In the genomic region with DNA sequence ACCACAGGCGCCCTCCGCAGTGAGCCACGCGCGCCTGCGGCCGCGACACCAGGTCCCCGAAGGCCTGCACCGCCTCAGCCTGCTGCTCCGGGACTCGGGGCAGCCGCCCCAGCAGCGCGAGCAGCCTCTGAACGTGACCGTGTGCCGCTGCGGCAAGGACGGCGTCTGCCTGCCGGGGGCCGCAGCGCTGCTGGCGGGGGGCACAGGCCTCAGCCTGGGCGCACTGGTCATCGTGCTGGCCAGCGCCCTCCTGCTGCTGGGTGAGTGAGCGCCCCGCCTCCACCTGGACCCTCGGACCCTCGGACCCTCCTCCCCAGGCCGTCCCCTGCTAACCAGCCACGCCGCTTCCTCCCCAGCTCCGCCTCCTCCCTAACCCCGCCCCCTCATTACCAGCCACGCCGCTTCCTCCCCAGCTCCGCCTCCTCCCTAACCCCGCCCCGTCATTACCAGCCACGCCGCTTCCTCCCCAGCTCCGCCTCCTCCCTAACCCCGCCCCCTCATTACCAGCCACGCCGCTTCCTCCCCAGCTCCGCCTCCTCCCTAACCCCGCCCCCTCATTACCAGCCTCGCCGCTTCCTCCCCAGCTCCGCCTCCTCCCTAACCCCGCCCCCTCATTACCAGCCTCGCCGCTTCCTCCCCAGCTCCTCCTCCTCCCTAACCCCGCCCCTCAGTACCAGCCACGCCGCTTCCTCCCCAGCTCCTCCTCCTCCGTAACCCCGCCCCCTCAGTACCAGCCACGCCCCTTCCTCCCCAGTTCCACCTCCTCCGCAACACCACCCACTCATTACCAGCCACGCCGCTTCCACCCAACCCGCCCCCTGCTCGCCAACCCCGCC, we compare ENCODE assay signal across 1 cellular context.
TF ChIP-seq lines count a peak whose summit lies in the region.
"Not testable (repeated sequence)": the region's sequence is repeated elsewhere in the genome, so short reads cannot be mapped to it uniquely, and the experiment has no call there.

No MANE protein-coding gene starts in this region.

TF ChIP-seq in HepG2, 621 proteins besides CTCF, POLR2A, EP300 and RAD21 (continues in another document):
- peak; percentile 62 for TF ChIP-seq MAZ (IDR thresholded peaks at IDR 0.05; ENCODE audit: borderline replicate concordance, low read depth, low read length)
- TF ChIP-seq MAZ (CRISPR knock-in tag; IDR thresholded peaks at IDR 0.05; ENCODE audit: low read depth), result peak; percentile 96
- TF ChIP-seq NR2F6, ZBTB40 (IDR thresholded peaks at IDR 0.05): not testable (repeated sequence)
- peak; percentile 70 for TF ChIP-seq NR2F6 (CRISPR knock-in tag; IDR thresholded peaks at IDR 0.05)
- TF ChIP-seq ASH2L (IDR thresholded peaks at IDR 0.05; ENCODE audit: insufficient read length, low read depth, low read length), result peak; percentile 53
- peak; percentile 58 for TF ChIP-seq NRL (CRISPR knock-in tag; IDR thresholded peaks at IDR 0.05; ENCODE audit: borderline replicate concordance)
- TF ChIP-seq ZSCAN12 (CRISPR knock-in tag; IDR thresholded peaks at IDR 0.05), result 0 out of 2 replicates have a peak, but pooled peaks have one; percentile 64
- TF ChIP-seq ZNF543 (CRISPR knock-in tag; IDR thresholded peaks at IDR 0.05), result peak; percentile 43; the same call in 1 of the 2 replicates
- peak; percentile 79 for TF ChIP-seq TEAD3 (CRISPR knock-in tag; optimal IDR thresholded peaks at IDR 0.05; ENCODE audit: borderline replicate concordance)
- TF ChIP-seq ZFP90 (CRISPR knock-in tag; IDR thresholded peaks at IDR 0.05; ENCODE audit: borderline replicate concordance), result peak; percentile 88; the same call in 1 of the 2 replicates
- TF ChIP-seq GATAD1 (CRISPR knock-in tag; IDR thresholded peaks at IDR 0.05), result peak; percentile 63
- TF ChIP-seq, protein P1, sequence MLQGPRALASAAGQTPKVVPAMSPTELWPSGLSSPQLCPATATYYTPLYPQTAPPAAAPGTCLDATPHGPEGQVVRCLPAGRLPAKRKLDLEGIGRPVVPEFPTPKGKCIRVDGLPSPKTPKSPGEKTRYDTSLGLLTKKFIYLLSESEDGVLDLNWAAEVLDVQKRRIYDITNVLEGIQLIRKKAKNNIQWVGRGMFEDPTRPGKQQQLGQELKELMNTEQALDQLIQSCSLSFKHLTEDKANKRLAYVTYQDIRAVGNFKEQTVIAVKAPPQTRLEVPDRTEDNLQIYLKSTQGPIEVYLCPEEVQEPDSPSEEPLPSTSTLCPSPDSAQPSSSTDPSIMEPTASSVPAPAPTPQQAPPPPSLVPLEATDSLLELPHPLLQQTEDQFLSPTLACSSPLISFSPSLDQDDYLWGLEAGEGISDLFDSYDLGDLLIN (CRISPR knock-in tag; IDR thresholded peaks at IDR 0.05; ENCODE audit: borderline replicate concordance), result peak; percentile 86; the same call in 1 of the 2 replicates
- TF ChIP-seq, protein P2, sequence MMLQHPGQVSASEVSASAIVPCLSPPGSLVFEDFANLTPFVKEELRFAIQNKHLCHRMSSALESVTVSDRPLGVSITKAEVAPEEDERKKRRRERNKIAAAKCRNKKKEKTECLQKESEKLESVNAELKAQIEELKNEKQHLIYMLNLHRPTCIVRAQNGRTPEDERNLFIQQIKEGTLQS (CRISPR knock-in tag; IDR thresholded peaks at IDR 0.05), result peak; percentile 66; the same call in 1 of the 2 replicates
- TF ChIP-seq PATZ1 (CRISPR knock-in tag; IDR thresholded peaks at IDR 0.05), result peak; percentile 96
- peak; percentile 80 for TF ChIP-seq ARNT2 (CRISPR knock-in tag; IDR thresholded peaks at IDR 0.05; ENCODE audit: low read depth)
- peak; percentile 64; the same call in 1 of the 2 replicates for TF ChIP-seq ZBTB40 (CRISPR knock-in tag; IDR thresholded peaks at IDR 0.05)
- peak; percentile 31; the same call in 1 of the 2 replicates for TF ChIP-seq GATAD2A (CRISPR knock-in tag; IDR thresholded peaks at IDR 0.05)
- peak; percentile 82; the same call in 1 of the 2 replicates for TF ChIP-seq ZNF564 (CRISPR knock-in tag; IDR thresholded peaks at IDR 0.05)
- peak; percentile 91; the same call in 1 of the 2 replicates for TF ChIP-seq ZNF773 (CRISPR knock-in tag; IDR thresholded peaks at IDR 0.05; ENCODE audit: borderline replicate concordance)
- peak; percentile 38; the same call in 1 of the 2 replicates for TF ChIP-seq NCOA2 (CRISPR knock-in tag; IDR thresholded peaks at IDR 0.05)
- TF ChIP-seq, protein P3, sequence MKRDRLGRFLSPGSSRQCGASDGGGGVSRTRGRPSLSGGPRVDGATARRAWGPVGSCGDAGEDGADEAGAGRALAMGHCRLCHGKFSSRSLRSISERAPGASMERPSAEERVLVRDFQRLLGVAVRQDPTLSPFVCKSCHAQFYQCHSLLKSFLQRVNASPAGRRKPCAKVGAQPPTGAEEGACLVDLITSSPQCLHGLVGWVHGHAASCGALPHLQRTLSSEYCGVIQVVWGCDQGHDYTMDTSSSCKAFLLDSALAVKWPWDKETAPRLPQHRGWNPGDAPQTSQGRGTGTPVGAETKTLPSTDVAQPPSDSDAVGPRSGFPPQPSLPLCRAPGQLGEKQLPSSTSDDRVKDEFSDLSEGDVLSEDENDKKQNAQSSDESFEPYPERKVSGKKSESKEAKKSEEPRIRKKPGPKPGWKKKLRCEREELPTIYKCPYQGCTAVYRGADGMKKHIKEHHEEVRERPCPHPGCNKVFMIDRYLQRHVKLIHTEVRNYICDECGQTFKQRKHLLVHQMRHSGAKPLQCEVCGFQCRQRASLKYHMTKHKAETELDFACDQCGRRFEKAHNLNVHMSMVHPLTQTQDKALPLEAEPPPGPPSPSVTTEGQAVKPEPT (CRISPR knock-in tag; IDR thresholded peaks at IDR 0.05; ENCODE audit: low read depth), result peak; percentile 94
- TF ChIP-seq ZNF530 (CRISPR knock-in tag; IDR thresholded peaks at IDR 0.05; ENCODE audit: low read depth), result peak; percentile 76; the same call in 1 of the 2 replicates
- peak; percentile 75; the same call in 1 of the 3 replicates for TF ChIP-seq MXI1 (IDR thresholded peaks at IDR 0.05; ENCODE audit: borderline replicate concordance, low read depth, low read length)
- TF ChIP-seq TAF15 (IDR thresholded peaks at IDR 0.05; ENCODE audit: low read depth, low read length, poor library complexity, severe bottlenecking), result peak; percentile 97
- TF ChIP-seq, protein P4, sequence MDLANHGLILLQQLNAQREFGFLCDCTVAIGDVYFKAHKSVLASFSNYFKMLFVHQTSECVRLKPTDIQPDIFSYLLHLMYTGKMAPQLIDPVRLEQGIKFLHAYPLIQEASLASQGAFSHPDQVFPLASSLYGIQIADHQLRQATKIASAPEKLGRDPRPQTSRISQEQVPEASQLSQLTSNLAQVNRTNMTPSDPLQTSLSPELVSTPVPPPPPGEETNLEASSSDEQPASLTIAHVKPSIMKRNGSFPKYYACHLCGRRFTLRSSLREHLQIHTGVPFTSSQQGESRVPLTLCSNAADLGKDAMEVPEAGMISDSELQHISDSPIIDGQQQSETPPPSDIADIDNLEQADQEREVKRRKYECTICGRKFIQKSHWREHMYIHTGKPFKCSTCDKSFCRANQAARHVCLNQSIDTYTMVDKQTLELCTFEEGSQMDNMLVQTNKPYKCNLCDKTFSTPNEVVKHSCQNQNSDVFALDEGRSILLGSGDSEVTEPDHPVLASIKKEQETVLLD (CRISPR knock-in tag; IDR thresholded peaks at IDR 0.05; ENCODE audit: low read depth), result peak; percentile 20; the same call in 1 of the 2 replicates
- TF ChIP-seq KLF13 (CRISPR knock-in tag; IDR thresholded peaks at IDR 0.05), result 0 out of 2 replicates have a peak, but pooled peaks have one; percentile 68
- peak; percentile 87; the same call in 1 of the 2 replicates for TF ChIP-seq ZNF598 (CRISPR knock-in tag; IDR thresholded peaks at IDR 0.05; ENCODE audit: borderline replicate concordance)
- TF ChIP-seq ZNF709 (CRISPR knock-in tag; IDR thresholded peaks at IDR 0.05), result peak; percentile 71; the same call in 1 of the 2 replicates
- TF ChIP-seq BHLHE40 (IDR thresholded peaks at IDR 0.05; ENCODE audit: low read length), result peak; percentile 85
- TF ChIP-seq HOXA5 (CRISPR knock-in tag; IDR thresholded peaks at IDR 0.05), result peak; percentile 36; the same call in 1 of the 2 replicates
- TF ChIP-seq YY1 (IDR thresholded peaks at IDR 0.05; ENCODE audit: insufficient read depth, insufficient replicate concordance, low read depth, low read length), result peak; percentile 53
- peak; percentile 77; the same call in 1 of the 2 replicates for TF ChIP-seq ZNF580 (CRISPR knock-in tag; IDR thresholded peaks at IDR 0.05; ENCODE audit: borderline replicate concordance, low read depth)
- TF ChIP-seq FOXO1 (CRISPR knock-in tag; IDR thresholded peaks at IDR 0.05), result peak; percentile 57
- TF ChIP-seq ZNF788 (CRISPR knock-in tag; IDR thresholded peaks at IDR 0.05; ENCODE audit: borderline replicate concordance), result peak; percentile 95; the same call in 1 of the 2 replicates
- peak; percentile 39; the same call in 1 of the 2 replicates for TF ChIP-seq FOXK1 (CRISPR knock-in tag; IDR thresholded peaks at IDR 0.05; ENCODE audit: borderline replicate concordance, low read depth)
- TF ChIP-seq HNRNPK (IDR thresholded peaks at IDR 0.05; ENCODE audit: low read depth, low read length, poor library complexity, severe bottlenecking), result peak; percentile 94
- peak; percentile 66 for TF ChIP-seq SP2 (CRISPR knock-in tag; IDR thresholded peaks at IDR 0.05)
- peak; percentile 77; the same call in 1 of the 2 replicates for TF ChIP-seq SMAD1 (CRISPR knock-in tag; IDR thresholded peaks at IDR 0.05; ENCODE audit: borderline replicate concordance, low read depth)
- TF ChIP-seq ETV5 (CRISPR knock-in tag; IDR thresholded peaks at IDR 0.05; ENCODE audit: borderline replicate concordance), result peak; percentile 72
- TF ChIP-seq HNRNPL (IDR thresholded peaks at IDR 0.05; ENCODE audit: low read depth, low read length), result peak; percentile 72; the same call in 1 of the 2 replicates
- peak; percentile 81; the same call in 1 of the 2 replicates for TF ChIP-seq MTA1 (CRISPR knock-in tag; IDR thresholded peaks at IDR 0.05; ENCODE audit: borderline replicate concordance)
- peak; percentile 96 for TF ChIP-seq ZFY (CRISPR knock-in tag; IDR thresholded peaks at IDR 0.05)
- TF ChIP-seq KMT2A (CRISPR knock-in tag; IDR thresholded peaks at IDR 0.05), result peak; percentile 41; the same call in 1 of the 2 replicates
